25 cellular contexts compared by ENCODE assay signal in the genomic region with DNA sequence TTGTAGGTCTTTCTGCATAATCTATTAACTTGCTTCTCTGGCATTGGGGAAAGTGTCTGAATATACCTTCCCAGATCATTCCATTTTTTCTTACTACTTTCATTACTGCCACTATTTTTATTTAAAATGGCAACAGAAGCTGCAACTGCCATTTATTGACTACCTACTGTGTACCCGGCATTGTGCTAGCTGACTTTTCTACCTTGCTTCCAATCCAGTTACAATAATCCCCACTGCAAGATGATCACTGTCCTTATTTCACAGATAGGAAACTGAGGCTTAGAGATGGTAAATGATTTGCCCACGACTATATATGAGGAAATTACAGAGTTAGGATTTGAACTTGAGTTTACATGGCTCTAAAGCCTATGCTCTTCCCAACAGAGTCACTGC.
DNase-seq lines count a peak whose midpoint lies in the region; ATAC-seq and TF ChIP-seq lines count a peak whose summit lies in the region.
"Had no signal": no experiment of that assay in that cellular context is flagged by ENCODE, and none has a peak within 500 bp of the region (broad histone marks: within the 10 kb centered on the region; RNA-seq: fewer than 3 reads in every experiment).

No MANE protein-coding gene starts in this region.

- H3K4me1 Mint-ChIP-seq in T-helper 1 cell treated with Interleukin-12 subunit alpha and Interleukin-12 subunit beta and Interleukin-4 antibody, amounts not matched to agents 30 μg/mL and 1 μg/mL, for 36 hours (ENCODE audit: low read depth), result peaks cover 51% of the 10 kb centered on the region
- H3K4me1 Mint-ChIP-seq in activated naive CD4-positive, alpha-beta T cell treated with anti-CD3 and anti-CD28 coated beads, Interleukin-2, amount 50 U/mL, for 24 hours, result peaks cover 69% of the 10 kb centered on the region
- H3K4me1 Mint-ChIP-seq in activated T-helper 17 cell treated with anti-CD3 and anti-CD28 coated beads, Interleukin-2, amount 50 U/mL, for 72 hours, result peaks cover 39% of the 10 kb centered on the region

- H3K36me3 ChIP-seq in smooth muscle cell (ENCODE audit: low read depth) (no peaks in the 10 kb centered on the region), mesendoderm (ENCODE audit: control insufficient read depth, insufficient read depth, low read length) (no peaks in the 10 kb centered on the region)
- H3K36me3 ChIP-seq: BLaER1 treated with 17β-estradiol and CSF1 and Interleukin-3, amounts not matched to agents 10 nM and 100 nM; right atrium auricular region; stomach had no signal

- H2BK120ac ChIP-seq in mesendoderm (ENCODE audit: low read depth, low read length), result no peak overlapping the region

- H3K4me3 ChIP-seq in smooth muscle cell, result no peak overlapping the region
- no peak overlapping the region for H3K4me3 ChIP-seq in mesendoderm (ENCODE audit: low read length)
- H3K4me3 ChIP-seq: BLaER1 treated with 17β-estradiol and CSF1 and Interleukin-3, amounts not matched to agents 10 nM and 100 nM; right atrium auricular region; stomach had no signal

- H3K4me2 ChIP-seq in smooth muscle cell, result peak overlapping the region; percentile 30
- no peak overlapping the region for H3K4me2 ChIP-seq in mesendoderm (ENCODE audit: low read length)
- H3K4me2 ChIP-seq: BLaER1 treated with 17β-estradiol and CSF1 and Interleukin-3, amounts not matched to agents 10 nM and 100 nM had no signal

- H3K9me3 Mint-ChIP-seq in T-helper 1 cell treated with Interleukin-12 subunit alpha and Interleukin-12 subunit beta and Interleukin-4 antibody, amounts not matched to agents 30 μg/mL and 1 μg/mL, for 36 hours, result no peaks in the 10 kb centered on the region
- H3K9me3 Mint-ChIP-seq in activated naive CD4-positive, alpha-beta T cell treated with anti-CD3 and anti-CD28 coated beads, Interleukin-2, amount 50 U/mL, for 24 hours, result no peaks in the 10 kb centered on the region
- H3K9me3 Mint-ChIP-seq in activated T-helper 17 cell treated with anti-CD3 and anti-CD28 coated beads, Interleukin-2, amount 50 U/mL, for 72 hours, result no peaks in the 10 kb centered on the region
- H3K9me3 Mint-ChIP-seq: memory B cell had no signal

- H3K23ac ChIP-seq in mesendoderm (ENCODE audit: low read length), result no peak overlapping the region

- no peaks in the 10 kb centered on the region for H3F3A ChIP-seq in smooth muscle cell (ENCODE audit: low read depth)

- peak overlapping the region; percentile 91 for H3K27ac Mint-ChIP-seq in T-helper 1 cell treated with Interleukin-12 subunit alpha and Interleukin-12 subunit beta and Interleukin-4 antibody, amounts not matched to agents 30 μg/mL and 1 μg/mL, for 36 hours
- peak overlapping the region; percentile 93 for H3K27ac Mint-ChIP-seq in activated naive CD4-positive, alpha-beta T cell treated with anti-CD3 and anti-CD28 coated beads, Interleukin-2, amount 50 U/mL, for 24 hours
- H3K27ac Mint-ChIP-seq in activated T-helper 17 cell treated with anti-CD3 and anti-CD28 coated beads, Interleukin-2, amount 50 U/mL, for 72 hours, result peak overlapping the region; percentile 86
- H3K27ac Mint-ChIP-seq: memory B cell had no signal

- H3K9me3 ChIP-seq in smooth muscle cell (replicated peaks; ENCODE audit: low read depth), result no peaks in the 10 kb centered on the region
- H3K9me3 ChIP-seq: right atrium auricular region, stomach had no signal

- H2BK15ac ChIP-seq in mesendoderm (replicated peaks; ENCODE audit: low read depth), result no peak overlapping the region

- H3K56ac ChIP-seq in mesendoderm (ENCODE audit: low read length), result no peak overlapping the region

- peaks cover 2% of the 10 kb centered on the region for H3K36me3 Mint-ChIP-seq in T-helper 1 cell treated with Interleukin-12 subunit alpha and Interleukin-12 subunit beta and Interleukin-4 antibody, amounts not matched to agents 30 μg/mL and 1 μg/mL, for 36 hours (ENCODE audit: low read depth)
- no peaks in the 10 kb centered on the region for H3K36me3 Mint-ChIP-seq in activated naive CD4-positive, alpha-beta T cell treated with anti-CD3 and anti-CD28 coated beads, Interleukin-2, amount 50 U/mL, for 24 hours
- no peaks in the 10 kb centered on the region for H3K36me3 Mint-ChIP-seq in activated T-helper 17 cell treated with anti-CD3 and anti-CD28 coated beads, Interleukin-2, amount 50 U/mL, for 72 hours (ENCODE audit: low read depth)

- no peak for TF ChIP-seq CTCF in smooth muscle cell (IDR thresholded peaks at IDR 0.05; ENCODE audit: borderline replicate concordance, insufficient read depth, poor library complexity, severe bottlenecking)

- H3K27ac ChIP-seq in smooth muscle cell (ENCODE audit: low read depth) (peak overlapping the region; percentile 58), mesendoderm (ENCODE audit: low read depth, low read length) (no peak overlapping the region)
- H3K27ac ChIP-seq: 22Rv1; BLaER1 treated with 17β-estradiol and CSF1 and Interleukin-3, amounts not matched to agents 10 nM and 100 nM; parathyroid adenoma; right atrium auricular region; stomach had no signal

- no peaks in the 10 kb centered on the region for H3K79me1 ChIP-seq in mesendoderm (ENCODE audit: low read length)

- H2AFZ ChIP-seq in smooth muscle cell (ENCODE audit: low read depth), result no peak overlapping the region
- H2AFZ ChIP-seq: parathyroid adenoma had no signal

- no peak overlapping the region for H3K18ac ChIP-seq in mesendoderm (ENCODE audit: low read length)

- no peaks in the 10 kb centered on the region for H3K79me2 ChIP-seq in smooth muscle cell (ENCODE audit: low read depth)
- no peaks in the 10 kb centered on the region for H3K79me2 ChIP-seq in mesendoderm (ENCODE audit: control insufficient read depth, insufficient read depth, low read length)
- H3K79me2 ChIP-seq: parathyroid adenoma had no signal

- H3K27me3 Mint-ChIP-seq in T-helper 1 cell treated with Interleukin-12 subunit alpha and Interleukin-12 subunit beta and Interleukin-4 antibody, amounts not matched to agents 30 μg/mL and 1 μg/mL, for 36 hours (ENCODE audit: low read depth), result no peaks in the 10 kb centered on the region
- no peaks in the 10 kb centered on the region for H3K27me3 Mint-ChIP-seq in activated naive CD4-positive, alpha-beta T cell treated with anti-CD3 and anti-CD28 coated beads, Interleukin-2, amount 50 U/mL, for 24 hours
- no peaks in the 10 kb centered on the region for H3K27me3 Mint-ChIP-seq in activated T-helper 17 cell treated with anti-CD3 and anti-CD28 coated beads, Interleukin-2, amount 50 U/mL, for 72 hours
- H3K27me3 Mint-ChIP-seq: memory B cell had no signal

- no peaks in the 10 kb centered on the region for H3K27me3 ChIP-seq in smooth muscle cell (ENCODE audit: low read depth)
- H3K27me3 ChIP-seq in mesendoderm (ENCODE audit: insufficient read depth, low read length, poor library complexity), result no peaks in the 10 kb centered on the region
- H3K27me3 ChIP-seq: BLaER1 treated with 17β-estradiol and CSF1 and Interleukin-3, amounts not matched to agents 10 nM and 100 nM; right atrium auricular region; stomach had no signal

- H3K9ac ChIP-seq in smooth muscle cell (ENCODE audit: low read depth) (no peak overlapping the region), mesendoderm (ENCODE audit: low read length) (no peak overlapping the region)
- H3K9ac ChIP-seq: BLaER1 treated with 17β-estradiol and CSF1 and Interleukin-3, amounts not matched to agents 10 nM and 100 nM; parathyroid adenoma had no signal

- no peak overlapping the region for H3K4ac ChIP-seq in mesendoderm (ENCODE audit: low read depth, low read length)

- WGBS in smooth muscle cell (ENCODE audit: low lambda C conversion rate), result 91% methylated on average over 2 of the region's 2 CpGs
- WGBS in mesendoderm (ENCODE audit: extremely low coverage, insufficient coverage, low lambda C conversion rate), result no CpG with 5 or more reads among the region's 2 CpGs

- no peak overlapping the region for H2BK5ac ChIP-seq in mesendoderm (ENCODE audit: low read length)

- no peak overlapping the region for H2AK5ac ChIP-seq in mesendoderm (ENCODE audit: low read length)

- ATAC-seq in activated T-helper 17 cell treated with anti-CD3 and anti-CD28 coated beads, Interleukin-2, amount 50 U/mL, for 72 hours (replicated peaks), result no peak
- ATAC-seq: HepG2, left lobe of liver, Panc1 had no signal

- H3K4me1 ChIP-seq in smooth muscle cell (ENCODE audit: low read depth) (no peaks in the 10 kb centered on the region), mesendoderm (ENCODE audit: control insufficient read depth, low read depth, low read length) (no peaks in the 10 kb centered on the region)
- H3K4me1 ChIP-seq: parathyroid adenoma, stomach had no signal

- DNase-seq in T-helper 1 cell (no peak), smooth muscle cell (lab: John Stamatoyannopoulos, UW; ENCODE audit: unreplicated experiment) (no peak), DMS153 (lab: John Stamatoyannopoulos, UW) (no peak), mesendoderm (no peak)
- no peak for DNase-seq in activated naive CD4-positive, alpha-beta T cell treated with anti-CD3 and anti-CD28 coated beads, Interleukin-2, amount 50 U/mL, for 16 hours
- DNase-seq: cortex of kidney, glutamatergic neuron, Kasumi-1, NCI-H1417 treated with DMSO at 0.1 percent for 48 hours, NCI-H2081 treated with DMSO at 0.1 percent for 48 hours, NCI-H345, Right ventricle myocardium superior, stomach, T1000 had no signal

- H4K8ac ChIP-seq in mesendoderm (ENCODE audit: low read depth, low read length), result no peak overlapping the region

- no peak overlapping the region for H4K5ac ChIP-seq in mesendoderm (ENCODE audit: low read length)

- H4K20me1 ChIP-seq in smooth muscle cell (ENCODE audit: low read depth), result no peaks in the 10 kb centered on the region
- H4K20me1 ChIP-seq: BLaER1 treated with 17β-estradiol and CSF1 and Interleukin-3, amounts not matched to agents 10 nM and 100 nM had no signal

- H3K4me3 Mint-ChIP-seq in T-helper 1 cell treated with Interleukin-12 subunit alpha and Interleukin-12 subunit beta and Interleukin-4 antibody, amounts not matched to agents 30 μg/mL and 1 μg/mL, for 36 hours, result peak overlapping the region; percentile 70
- H3K4me3 Mint-ChIP-seq in activated naive CD4-positive, alpha-beta T cell treated with anti-CD3 and anti-CD28 coated beads, Interleukin-2, amount 50 U/mL, for 24 hours, result peak overlapping the region; percentile 69
- H3K4me3 Mint-ChIP-seq in activated T-helper 17 cell treated with anti-CD3 and anti-CD28 coated beads, Interleukin-2, amount 50 U/mL, for 72 hours, result peak overlapping the region; percentile 68
